29 cellular contexts compared by ENCODE assay signal in the genomic region with DNA sequence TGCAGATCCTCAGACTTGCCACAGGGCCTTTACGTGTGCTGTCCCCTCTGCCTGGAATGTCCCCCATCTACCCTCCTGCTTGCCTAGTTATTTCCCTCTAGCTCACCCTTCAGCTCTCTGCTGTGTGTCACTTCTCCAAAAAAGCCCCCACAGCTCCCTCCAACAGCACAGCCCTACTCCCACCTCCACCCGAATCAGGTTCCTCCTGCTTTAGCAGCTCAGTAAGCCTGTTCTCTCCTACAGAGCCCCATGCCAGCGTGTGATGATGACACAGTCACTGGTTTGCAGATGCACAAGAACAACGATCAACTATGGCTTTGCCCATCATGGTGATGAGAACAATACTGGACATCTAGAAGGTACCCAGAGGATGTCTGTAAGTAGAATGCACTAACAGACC. TPM values are rescaled to one million over a fixed set of nuclear protein-coding genes. Genes with fewer than 3 reads are reported as not detected.
A peak's percentile ranks its signal among the peaks of the same experiment; 100 is the strongest.
DNase-seq lines count a peak whose midpoint lies in the region; ATAC-seq, FAIRE-seq and TF ChIP-seq lines count a peak whose summit lies in the region.
"Had no signal": no experiment of that assay in that cellular context is flagged by ENCODE, and none has a peak within 500 bp of the region (broad histone marks: within the 10 kb centered on the region; RNA-seq: fewer than 3 reads in every experiment).

No MANE protein-coding gene starts in this region.

- no peaks in the 10 kb centered on the region for H3K27me3 Mint-ChIP-seq in activated naive CD4-positive, alpha-beta T cell treated with anti-CD3 and anti-CD28 coated beads, Interleukin-2, amount 10 ng/mL, durations not matched to agents 7 days and 5 days
- no peaks in the 10 kb centered on the region for H3K27me3 Mint-ChIP-seq in T-helper 17 cell
- H3K27me3 Mint-ChIP-seq: naive B cell; stimulated activated naive CD8-positive, alpha-beta T cell treated with anti-CD3 and anti-CD28 coated beads, Interleukin-15, Interleukin-2, amounts not matched to agents 100 ng/mL and 50 ng/mL, for 24 hours had no signal

- H4K20me1 ChIP-seq in H1 (replicated peaks in 1 of 2; ENCODE audit: control insufficient read depth in 1 of 2, insufficient read depth in 2 of 2, low read length in 2 of 2) = peaks cover 0 to 6% of the 10 kb centered on the region in 2 experiments

- peaks cover 50% of the 10 kb centered on the region for H3K4me1 Mint-ChIP-seq in activated naive CD4-positive, alpha-beta T cell treated with anti-CD3 and anti-CD28 coated beads, Interleukin-2, amount 10 ng/mL, durations not matched to agents 7 days and 5 days
- peaks cover 53% of the 10 kb centered on the region for H3K4me1 Mint-ChIP-seq in T-helper 17 cell

- H2AFZ ChIP-seq in H1 (ENCODE audit: low read length) = no peak overlapping the region
- H2AFZ ChIP-seq: PC-9 had no signal

- no peaks in the 10 kb centered on the region for H3K79me1 ChIP-seq in H1 (ENCODE audit: low read depth, low read length)

- H3K27me3 ChIP-seq in H1 (replicated peaks in 1 of 4; ENCODE audit: control insufficient read depth in 3 of 4, extremely low read depth in 1 of 4, insufficient read depth in 3 of 4, low read length in 3 of 4) (peaks cover 0 to 4% (median 0%) of the 10 kb centered on the region in 4 experiments; a peak in 3 of 7 replicates), MG63 (no peaks in the 10 kb centered on the region)
- H3K27me3 ChIP-seq: ascending aorta, tibial artery had no signal

- no peak overlapping the region for H3K27ac ChIP-seq in H1 (ENCODE audit: low read depth, low read length)
- H3K27ac ChIP-seq: ascending aorta, PC-9, tibial artery had no signal

- TF ChIP-seq CTCF in H1 (IDR thresholded peaks at IDR 0.05; ENCODE audit: control extremely low read depth in 1 of 3, insufficient read depth in 1 of 3, low read depth in 1 of 3, low read length in 3 of 3) = no peak

- H3K23ac ChIP-seq in H1 (ENCODE audit: insufficient read length) = no peak overlapping the region

- no peak overlapping the region for H4K5ac ChIP-seq in H1 (ENCODE audit: insufficient read length, low read depth, low read length)

- WGBS in H1 (ENCODE audit: extremely low coverage in 1 of 2, insufficient coverage in 1 of 2, insufficient read length in 1 of 2, insufficient replicate concordance in 2 of 2, low coverage in 1 of 2, low lambda C conversion rate in 2 of 2, missing lambda C conversion rate in 1 of 2), 2 experiments = 87% methylated on average over 4 of the region's 4 CpGs; no CpG with 5 or more reads in 1 of the 2 experiments

- FAIRE-seq in H1 (lab: Jason Lieb, UNC) (no peak), urothelium cell line (lab: Jason Lieb, UNC) (peak; percentile 65)

- H3K18ac ChIP-seq in H1 (ENCODE audit: extremely low read depth, low read length) = no peak overlapping the region

- TF ChIP-seq POLR2A in H1 (IDR thresholded peaks at IDR 0.05; ENCODE audit: control extremely low read depth in 1 of 2, low read depth in 2 of 2, low read length in 2 of 2) = no peak

- no peak overlapping the region for H3K4me3 ChIP-seq in H1 (ENCODE audit: extremely low read depth in 1 of 4, insufficient read depth in 2 of 4, low read depth in 3 of 4, low read length in 4 of 4)
- H3K4me3 ChIP-seq in MG63 = no peak overlapping the region
- H3K4me3 ChIP-seq: ascending aorta, HAP-1, PC-9, tibial artery had no signal

- POLR2A ChIA-PET in H1 (lab: Charles Lee; ENCODE audit: partially characterized antibody) = interaction anchor here (0.8 to 1.1 kb wide), 2 partner anchors 9 to 10 kb away, joined by 4 to 5 read pairs; no protein-coding TSS in a partner anchor

- peak overlapping the region; percentile 35; the same call in 1 of the 2 replicates for H2BK5ac ChIP-seq in H1 (ENCODE audit: low read depth, low read length)

- no peak overlapping the region for H3K4ac ChIP-seq in H1 (replicated peaks; ENCODE audit: insufficient read length, low read depth, low read length)

- no peak overlapping the region for H4K91ac ChIP-seq in H1 (replicated peaks; ENCODE audit: insufficient read length, low read length)

- H3K36me3 ChIP-seq in H1 (ENCODE audit: control insufficient read depth in 2 of 4, insufficient read depth in 4 of 4, low read length in 3 of 4) = peaks cover 3 to 14% (median 13%) of the 10 kb centered on the region in 4 experiments; a peak in 5 of 8 replicates
- peaks cover 73% of the 10 kb centered on the region for H3K36me3 ChIP-seq in MG63

- peaks cover 8 to 28% (median 17%) of the 10 kb centered on the region in 4 experiments for H3K4me1 ChIP-seq in H1 (replicated peaks in 1 of 4; ENCODE audit: control insufficient read depth in 3 of 4, insufficient read depth in 4 of 4, low read length in 3 of 4)
- H3K4me1 ChIP-seq: HAP-1 had no signal

- peak overlapping the region; percentile 81 for H3K27ac Mint-ChIP-seq in activated naive CD4-positive, alpha-beta T cell treated with anti-CD3 and anti-CD28 coated beads, Interleukin-2, amount 10 ng/mL, durations not matched to agents 7 days and 5 days
- H3K27ac Mint-ChIP-seq in T-helper 17 cell = no peak overlapping the region

- H4K8ac ChIP-seq in H1 (ENCODE audit: extremely low read depth, insufficient read depth, low read length) = no peak overlapping the region

- H3K9me3 ChIP-seq in T-helper 17 cell (ENCODE audit: control insufficient read depth, low read length, poor library complexity, severe bottlenecking) (no peaks in the 10 kb centered on the region), H1 (ENCODE audit: insufficient read depth in 2 of 2, low read depth in 1 of 2, low read length in 1 of 2) (no peaks in the 10 kb centered on the region), MG63 (no peaks in the 10 kb centered on the region)
- H3K9me3 ChIP-seq: ascending aorta, tibial artery had no signal

- H3K4me2 ChIP-seq in H1 (ENCODE audit: insufficient read depth in 1 of 2, low read depth in 2 of 2, low read length in 2 of 2) = no peak overlapping the region
- H3K4me2 ChIP-seq: PC-9 had no signal

- no peak overlapping the region for H2BK120ac ChIP-seq in H1 (replicated peaks; ENCODE audit: low read depth, low read length)

- H2BK12ac ChIP-seq in H1 (ENCODE audit: low read depth, low read length) = no peak overlapping the region

- H2AK5ac ChIP-seq in H1 (ENCODE audit: low read depth, low read length) = no peak overlapping the region

- no peak overlapping the region for H3K56ac ChIP-seq in H1 (replicated peaks; ENCODE audit: insufficient read length, low read depth, low read length)

- no peak for TF ChIP-seq EP300 in H1 (IDR thresholded peaks at IDR 0.05; ENCODE audit: borderline replicate concordance in 1 of 2, low read depth in 2 of 2, low read length in 2 of 2)

- H3K4me3 Mint-ChIP-seq in activated naive CD4-positive, alpha-beta T cell treated with anti-CD3 and anti-CD28 coated beads, Interleukin-2, amount 10 ng/mL, durations not matched to agents 7 days and 5 days = no peak overlapping the region
- H3K4me3 Mint-ChIP-seq in T-helper 17 cell = peak overlapping the region; percentile 49
- H3K4me3 Mint-ChIP-seq: activated CD8-positive, alpha-beta T cell treated with anti-CD3 and anti-CD28 coated beads, Interleukin-2, amount 10 ng/mL, durations not matched to agents 7 days and 5 days; stimulated activated naive CD8-positive, alpha-beta T cell treated with anti-CD3 and anti-CD28 coated beads, Interleukin-15, Interleukin-2, amounts not matched to agents 100 ng/mL and 50 ng/mL, for 24 hours had no signal

- CTCF ChIA-PET in activated naive CD4-positive, alpha-beta T cell treated with anti-CD3 and anti-CD28 coated beads, Interleukin-2, amount 10 ng/mL, durations not matched to agents 7 days and 5 days (lab: Charles Lee) = interaction anchor here (0.6 to 1.6 kb wide), 4 partner anchors 20 to 186 kb away, joined by 3 to 9 read pairs (median 4); no protein-coding TSS in a partner anchor
- CTCF ChIA-PET in H1 (lab: Charles Lee; ENCODE audit: partially characterized antibody) = interaction anchor here (0.6 to 21.6 kb wide), 10 partner anchors 12 to 160 kb away, joined by 3 to 299 read pairs (median 8); partner anchors contain the start of genes PDK2, PPP1R9B and SGCA

- DNase-seq in activated naive CD4-positive, alpha-beta T cell treated with anti-CD3 and anti-CD28 coated beads, Interleukin-2, amount 10 ng/mL, durations not matched to agents 7 days and 5 days = no peak
- DNase-seq in activated naive CD4-positive, alpha-beta T cell treated with Interleukin-2 at 50 U/mL for 16 hours = no peak
- DNase-seq in T-helper 17 cell (no peak), H1 (ENCODE audit: low read depth in 1 of 2, low spot score in 2 of 2) (no peak), urothelium cell line (ENCODE audit: low spot score) (no peak), MG63 (no peak), SK-N-DZ (ENCODE audit: low spot score) (no peak)
- DNase-seq: ACHN; activated CD4-positive, CD25-positive, alpha-beta regulatory T cell; activated CD8-positive, alpha-beta T cell treated with anti-CD3 and anti-CD28 coated beads, Interleukin-2, amount 10 ng/mL, durations not matched to agents 7 days and 5 days; cerebellar nuclear complex; COR-L47; DMS79; GDM1; islet precursor cell; naive B cell; NCI-H1092 treated with DMSO at 0.1 percent for 48 hours; NCI-H187; NCI-H526; NK-92 treated with Interleukin-12 subunit alpha and Interleukin-12 subunit beta, amount 100 ng/mL, for 24 hours; PC-9; Right ventricle myocardium superior; stimulated activated CD4-positive, alpha-beta T cell treated with anti-CD3 and anti-CD28 coated beads, Interleukin-15, amount 100 ng/mL, for 24 hours; tibial artery had no signal

- H2BK20ac ChIP-seq in H1 (ENCODE audit: low read length) = no peak overlapping the region

- no peak for TF ChIP-seq RAD21 in H1 (IDR thresholded peaks at IDR 0.05 in 1 of 2, conservative IDR thresholded peaks at IDR 0.05 in 1 of 2; ENCODE audit: low read depth in 2 of 2, low read length in 2 of 2)

- no peak for ATAC-seq in T-helper 17 cell
- ATAC-seq: activated CD8-positive, alpha-beta T cell treated with anti-CD3 and anti-CD28 coated beads, Interleukin-2, amount 10 ng/mL, durations not matched to agents 7 days and 5 days; left ventricle myocardium superior had no signal

- H3K36me3 Mint-ChIP-seq in activated naive CD4-positive, alpha-beta T cell treated with anti-CD3 and anti-CD28 coated beads, Interleukin-2, amount 10 ng/mL, durations not matched to agents 7 days and 5 days = peaks cover 74% of the 10 kb centered on the region
- peaks cover 10% of the 10 kb centered on the region for H3K36me3 Mint-ChIP-seq in T-helper 17 cell (ENCODE audit: low read depth)

- H3K14ac ChIP-seq in H1 (ENCODE audit: insufficient read length) = no peak overlapping the region

- no peak overlapping the region; a peak in 1 of 7 replicates for H3K9ac ChIP-seq in H1 (replicated peaks in 1 of 4; ENCODE audit: extremely low read depth in 1 of 4, low read depth in 3 of 4, low read length in 3 of 4)

- no peak overlapping the region for H2BK15ac ChIP-seq in H1 (ENCODE audit: low read length)

- no peaks in the 10 kb centered on the region for H3K23me2 ChIP-seq in H1 (ENCODE audit: low read depth, low read length)

- H3K79me2 ChIP-seq in H1 (ENCODE audit: control insufficient read depth in 1 of 2, insufficient read depth in 2 of 2, low read length in 2 of 2) = no peaks in the 10 kb centered on the region

- H3K9me3 Mint-ChIP-seq in activated naive CD4-positive, alpha-beta T cell treated with anti-CD3 and anti-CD28 coated beads, Interleukin-2, amount 10 ng/mL, durations not matched to agents 7 days and 5 days = no peaks in the 10 kb centered on the region
- H3K9me3 Mint-ChIP-seq: naive B cell; stimulated activated naive CD8-positive, alpha-beta T cell treated with anti-CD3 and anti-CD28 coated beads, Interleukin-15, Interleukin-2, amounts not matched to agents 100 ng/mL and 50 ng/mL, for 24 hours had no signal

RNA-seq across cellular contexts. Expression of gene SAMD14, which starts 7.1 kb away (rescaled TPM):
- total RNA-seq in T-helper 17 cell = 1 to 10 TPM; 1.7 to 5.8 TPM
- 5.8 and 5.9 TPM in 2 replicates for total RNA-seq in H1 (2021; fragmentation: NEBNext Ultra II Directional; extraction: Animal tissue kit (Norgen Biotek cat#: 25700))
- 5.2 and 5.7 TPM in 2 replicates for polyA plus RNA-seq in H1 (2011; rRNA removed)
- 3.9 TPM for polyA plus RNA-seq in H1 (2011; cell fraction: cytosol; rRNA removed)
- 12.4 TPM for polyA plus RNA-seq in H1 (2011; cell fraction: nucleus; rRNA removed)
- 6.3 to 11.5 TPM (median 8.1 TPM) in 4 replicates for polyA plus RNA-seq in H1 (2012, experiment 1 of 2)
- polyA plus RNA-seq in H1 (2012, experiment 2 of 2) = 3.9 TPM
- 3.4 TPM for polyA plus RNA-seq in H1 (2013, experiment 1 of 2)
- 3.4 TPM for polyA plus RNA-seq in H1 (2013, experiment 2 of 2)
- 2.6 and 3.1 TPM in 2 replicates for polyA minus RNA-seq in H1 (2011; rRNA and poly(A)+ RNA removed)
- polyA minus RNA-seq in H1 (2011; cell fraction: cytosol; rRNA and poly(A)+ RNA removed) = 2.9 TPM
- 4.2 TPM for polyA minus RNA-seq in H1 (2011; cell fraction: nucleus; rRNA and poly(A)+ RNA removed)
- not detected in 2 replicates for total RNA-seq in MG63 (2014; rRNA removed; shearing (Covaris generic); ENCODE audit: low replicate concordance)
- polyA plus RNA-seq in SK-N-DZ (2014; cell fraction: cytosol; rRNA removed) = 24.3 and 33.6 TPM in 2 replicates
- 64.8 and 91.0 TPM in 2 replicates for polyA plus RNA-seq in SK-N-DZ (2014; cell fraction: nucleus; rRNA removed)

RNA-seq across cellular contexts. Expression of gene PPP1R9B, which starts 13.4 kb away (rescaled TPM):
- total RNA-seq in T-helper 17 cell = 100 to 1,000 TPM in 1 of 2 donors, 10 to 100 TPM in 1; 82.9 to 111 TPM
- 13.1 and 14.1 TPM in 2 replicates for total RNA-seq in H1 (2021; fragmentation: NEBNext Ultra II Directional; extraction: Animal tissue kit (Norgen Biotek cat#: 25700))
- polyA plus RNA-seq in H1 (2011; rRNA removed) = 5.2 and 6.1 TPM in 2 replicates
- polyA plus RNA-seq in H1 (2011; cell fraction: cytosol; rRNA removed) = 6.2 TPM
- 11.6 TPM for polyA plus RNA-seq in H1 (2011; cell fraction: nucleus; rRNA removed)
- polyA plus RNA-seq in H1 (2012, experiment 1 of 2) = 13.3 to 16.7 TPM (median 15.0 TPM) in 4 replicates
- 9.9 TPM for polyA plus RNA-seq in H1 (2012, experiment 2 of 2)
- 6.4 TPM for polyA plus RNA-seq in H1 (2013, experiment 1 of 2)
- polyA plus RNA-seq in H1 (2013, experiment 2 of 2) = 6.6 TPM
- 3.9 and 6.5 TPM in 2 replicates for polyA minus RNA-seq in H1 (2011; rRNA and poly(A)+ RNA removed)
- 7.4 TPM for polyA minus RNA-seq in H1 (2011; cell fraction: cytosol; rRNA and poly(A)+ RNA removed)
- 6.0 TPM for polyA minus RNA-seq in H1 (2011; cell fraction: nucleus; rRNA and poly(A)+ RNA removed)
- total RNA-seq in MG63 (2014; rRNA removed; shearing (Covaris generic); ENCODE audit: low replicate concordance) = 56.1 and 68.2 TPM in 2 replicates
- 13.1 and 25.6 TPM in 2 replicates for polyA plus RNA-seq in SK-N-DZ (2014; cell fraction: cytosol; rRNA removed)
- 37.4 and 48.4 TPM in 2 replicates for polyA plus RNA-seq in SK-N-DZ (2014; cell fraction: nucleus; rRNA removed)

RNA-seq across cellular contexts. Expression of gene SGCA, which starts 28.8 kb away (rescaled TPM):
- not detected for total RNA-seq in T-helper 17 cell
- not detected in 2 replicates for total RNA-seq in H1 (2021; fragmentation: NEBNext Ultra II Directional; extraction: Animal tissue kit (Norgen Biotek cat#: 25700))
- polyA plus RNA-seq in H1 (2011; rRNA removed) = 0.12 and 0.36 TPM in 2 replicates
- 0.18 TPM for polyA plus RNA-seq in H1 (2011; cell fraction: cytosol; rRNA removed)
- polyA plus RNA-seq in H1 (2011; cell fraction: nucleus; rRNA removed) = 0.27 TPM
- polyA plus RNA-seq in H1 (2012, experiment 1 of 2) = 0.31 to 0.65 TPM in 2 of 4 replicates, not detected in the others
- polyA plus RNA-seq in H1 (2012, experiment 2 of 2) = 0.43 TPM
- polyA plus RNA-seq in H1 (2013, experiment 1 of 2) = 0.36 TPM
- 0.33 TPM for polyA plus RNA-seq in H1 (2013, experiment 2 of 2)
- not detected in 2 replicates for polyA minus RNA-seq in H1 (2011; rRNA and poly(A)+ RNA removed)
- not detected for polyA minus RNA-seq in H1 (2011; cell fraction: cytosol; rRNA and poly(A)+ RNA removed)
- polyA minus RNA-seq in H1 (2011; cell fraction: nucleus; rRNA and poly(A)+ RNA removed) = not detected
- 1.1 TPM in 1 of 2 replicates, not detected in the other for total RNA-seq in MG63 (2014; rRNA removed; shearing (Covaris generic); ENCODE audit: low replicate concordance)
- polyA plus RNA-seq in SK-N-DZ (2014; cell fraction: cytosol; rRNA removed) = 5.8 and 7.2 TPM in 2 replicates
- 2.3 and 5.0 TPM in 2 replicates for polyA plus RNA-seq in SK-N-DZ (2014; cell fraction: nucleus; rRNA removed)
- total RNA-seq: activated CD8-positive, alpha-beta T cell treated with anti-CD3 and anti-CD28 coated beads, Interleukin-2, amount 10 ng/mL, durations not matched to agents 7 days and 5 days; PC-9; pulmonary artery endothelial cell had no signal

RNA-seq across cellular contexts. Expression of gene PDK2, which starts 41.9 kb away (rescaled TPM):
- total RNA-seq in T-helper 17 cell = 10 to 100 TPM; 19.9 to 20.9 TPM
- total RNA-seq in H1 (2021; fragmentation: NEBNext Ultra II Directional; extraction: Animal tissue kit (Norgen Biotek cat#: 25700)) = 17.8 and 18.3 TPM in 2 replicates
- polyA plus RNA-seq in H1 (2011; rRNA removed) = 121 and 154 TPM in 2 replicates
- polyA plus RNA-seq in H1 (2011; cell fraction: cytosol; rRNA removed) = 49.3 TPM
- 74.7 TPM for polyA plus RNA-seq in H1 (2011; cell fraction: nucleus; rRNA removed)
- 14.5 to 28.8 TPM (median 21.8 TPM) in 4 replicates for polyA plus RNA-seq in H1 (2012, experiment 1 of 2)
- 16.0 TPM for polyA plus RNA-seq in H1 (2012, experiment 2 of 2)
- polyA plus RNA-seq in H1 (2013, experiment 1 of 2) = 17.4 TPM
- 17.7 TPM for polyA plus RNA-seq in H1 (2013, experiment 2 of 2)
- polyA minus RNA-seq in H1 (2011; rRNA and poly(A)+ RNA removed) = 63.4 and 70.8 TPM in 2 replicates
- 22.0 TPM for polyA minus RNA-seq in H1 (2011; cell fraction: cytosol; rRNA and poly(A)+ RNA removed)
- polyA minus RNA-seq in H1 (2011; cell fraction: nucleus; rRNA and poly(A)+ RNA removed) = 45.0 TPM
- total RNA-seq in MG63 (2014; rRNA removed; shearing (Covaris generic); ENCODE audit: low replicate concordance) = 16.9 and 25.8 TPM in 2 replicates
- 24.2 and 27.4 TPM in 2 replicates for polyA plus RNA-seq in SK-N-DZ (2014; cell fraction: cytosol; rRNA removed)
- 17.1 and 34.6 TPM in 2 replicates for polyA plus RNA-seq in SK-N-DZ (2014; cell fraction: nucleus; rRNA removed)
